In the genomic region with DNA sequence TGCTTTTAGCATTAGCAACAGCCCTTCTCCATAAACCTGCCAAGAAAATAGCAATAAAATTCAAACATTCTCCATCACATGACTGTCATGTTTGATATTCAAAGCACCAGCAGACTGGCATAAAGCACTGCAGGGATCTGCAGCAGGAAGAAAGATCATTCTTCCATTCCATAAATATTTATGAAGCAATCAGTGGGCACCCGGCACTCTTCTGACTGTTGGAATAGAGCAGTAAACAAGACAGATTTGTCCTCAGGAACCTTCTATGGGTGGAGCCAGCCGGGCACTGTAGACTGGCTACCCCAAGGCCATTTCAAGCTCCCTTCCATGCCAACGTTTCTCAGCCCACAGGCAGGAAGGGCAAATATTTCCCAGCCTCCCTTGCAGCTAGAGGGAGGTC, we compare ENCODE assay signal across 18 cellular contexts. TPM values are rescaled to one million over a fixed set of nuclear protein-coding genes. Genes with fewer than 3 reads are reported as not detected.
"Had no signal": no experiment of that assay in that cellular context is flagged by ENCODE, and none has a peak within 500 bp of the region (broad histone marks: within the 10 kb centered on the region; RNA-seq: fewer than 3 reads in every experiment).

No MANE protein-coding gene starts in this region.

- H3K36me3 ChIP-seq: thyroid gland, vagina had no signal

- H3K9me3 Mint-ChIP-seq: activated naive CD4-positive, alpha-beta T cell treated with anti-CD3 and anti-CD28 coated beads, Interleukin-2, amount 50 U/mL, for 72 hours; immature natural killer cell; naive thymus-derived CD4-positive, alpha-beta T cell; stimulated activated naive CD8-positive, alpha-beta T cell treated with anti-CD3 and anti-CD28 coated beads, Interleukin-15, amount 100 ng/mL, for 72 hours had no signal

- H3K4me3 Mint-ChIP-seq: immature natural killer cell; naive thymus-derived CD4-positive, alpha-beta T cell; stimulated activated naive CD8-positive, alpha-beta T cell treated with anti-CD3 and anti-CD28 coated beads, Interleukin-15, amount 100 ng/mL, for 72 hours had no signal

- H3K4me1 ChIP-seq: thyroid gland, vagina had no signal

- H3K27me3 ChIP-seq: esophagus muscularis mucosa, thyroid gland, vagina had no signal

- ATAC-seq: activated CD4-positive, CD25-positive, alpha-beta regulatory T cell treated with anti-CD3 and anti-CD28 coated beads, Interleukin-2, amount 50 U/mL, for 24 hours; activated naive CD4-positive, alpha-beta T cell treated with anti-CD3 and anti-CD28 coated beads, Interleukin-2, amount 50 U/mL, for 72 hours; left cardiac atrium; naive thymus-derived CD4-positive, alpha-beta T cell; stimulated activated naive CD8-positive, alpha-beta T cell treated with anti-CD3 and anti-CD28 coated beads, Interleukin-15, amount 100 ng/mL, for 72 hours had no signal

- H3K27ac Mint-ChIP-seq: activated naive CD4-positive, alpha-beta T cell treated with anti-CD3 and anti-CD28 coated beads, Interleukin-2, amount 50 U/mL, for 72 hours; immature natural killer cell; naive thymus-derived CD4-positive, alpha-beta T cell; stimulated activated naive CD8-positive, alpha-beta T cell treated with anti-CD3 and anti-CD28 coated beads, Interleukin-15, amount 100 ng/mL, for 72 hours had no signal

- H3K9me3 ChIP-seq: esophagus muscularis mucosa, thyroid gland, vagina had no signal

- H3K36me3 Mint-ChIP-seq: activated naive CD4-positive, alpha-beta T cell treated with anti-CD3 and anti-CD28 coated beads, Interleukin-2, amount 50 U/mL, for 72 hours; immature natural killer cell; naive thymus-derived CD4-positive, alpha-beta T cell had no signal

- H3K27me3 Mint-ChIP-seq: stimulated activated naive CD8-positive, alpha-beta T cell treated with anti-CD3 and anti-CD28 coated beads, Interleukin-15, amount 100 ng/mL, for 72 hours had no signal

- H3K27ac ChIP-seq: thyroid gland, vagina had no signal

- H3K4me3 ChIP-seq: esophagus muscularis mucosa, lung, thyroid gland, vagina had no signal

- H3K4me1 Mint-ChIP-seq: immature natural killer cell; naive thymus-derived CD4-positive, alpha-beta T cell; stimulated activated naive CD8-positive, alpha-beta T cell treated with anti-CD3 and anti-CD28 coated beads, Interleukin-15, amount 100 ng/mL, for 72 hours had no signal

- DNase-seq: activated effector memory CD4-positive, alpha-beta T cell treated with Interleukin-2 at 50 U/mL for 16 hours; activated T-cell treated with anti-CD3 and anti-CD28 coated beads, Interleukin-2, amount 50 U/mL, for 1 hour; foreskin fibroblast; immature natural killer cell; left cardiac atrium; midbrain; naive thymus-derived CD4-positive, alpha-beta T cell; stimulated activated CD4-positive, alpha-beta T cell treated with anti-CD3 and anti-CD28 coated beads, Interleukin-4, amount 100 ng/mL, for 4 hours; stimulated activated naive CD8-positive, alpha-beta T cell treated with anti-CD3 and anti-CD28 coated beads, Interleukin-15, amount 100 ng/mL, for 72 hours; T-helper 2 cell; thyroid gland had no signal

RNA-seq across cellular contexts. Expression of a gene that starts 41.2 kb away (rescaled TPM):
- total RNA-seq: activated naive CD4-positive, alpha-beta T cell treated with anti-CD3 and anti-CD28 coated beads, Interleukin-2, amount 50 U/mL, for 72 hours; chondrocyte; esophagus muscularis mucosa; left cardiac atrium; lung; omental fat pad; thyroid gland; vagina had no signal
- polyA plus RNA-seq: naive thymus-derived CD4-positive, alpha-beta T cell had no signal
